In genomic region chr1:40162791-40163441, GRCh38 we compare ENCODE assay signal across 8 cellular contexts. TPM values are rescaled to one million over a fixed set of nuclear protein-coding genes. Genes with fewer than 3 reads are reported as not detected.
DNase-seq lines count a peak whose midpoint lies in the region; ATAC-seq and TF ChIP-seq lines count a peak whose summit lies in the region.

No MANE protein-coding gene starts in this region.

- peaks cover 64% of the 10 kb centered on the region for H3K79me2 ChIP-seq in ACC112 (ENCODE audit: control insufficient read depth, insufficient read depth, low read length, unreplicated experiment)
- H3K79me2 ChIP-seq in GM23248 (ENCODE audit: insufficient read depth) = peaks cover 68% of the 10 kb centered on the region

- H4K91ac ChIP-seq in mesenchymal stem cell (ENCODE audit: low read length) = no peak overlapping the region

- no peaks in the 10 kb centered on the region for H3K9me3 Mint-ChIP-seq in activated CD4-positive, alpha-beta T cell treated with anti-CD3 and anti-CD28 coated beads, Interleukin-2, amount 10 ng/mL, durations not matched to agents 24 days and 14 days

- no peak overlapping the region for H2BK12ac ChIP-seq in mesenchymal stem cell (ENCODE audit: low read length in 2 of 2)

- H3F3A ChIP-seq in GM23248 (ENCODE audit: insufficient read depth) = peaks cover 24% of the 10 kb centered on the region

- peak overlapping the region; percentile 91 for H3K4me3 ChIP-seq in ACC112 (ENCODE audit: low read depth, low read length)
- H3K4me3 ChIP-seq in GM23248 = peak overlapping the region; percentile 95
- peak overlapping the region; percentile 91 for H3K4me3 ChIP-seq in astrocyte of the cerebellum (ENCODE audit: low read depth, low read length)
- peak overlapping the region in 1 of 2 experiments; percentile 82 for H3K4me3 ChIP-seq in mesenchymal stem cell (ENCODE audit: insufficient read depth in 1 of 2, low read depth in 1 of 2, low read length in 2 of 2)

- H3K4me2 ChIP-seq in GM23248 (ENCODE audit: unreplicated experiment) (peak overlapping the region; percentile 95), mesenchymal stem cell (ENCODE audit: low read length, poor library complexity, severe bottlenecking) (peak overlapping the region; percentile 80)

- no peak overlapping the region for H4K8ac ChIP-seq in mesenchymal stem cell (ENCODE audit: low read length)

- H3K27ac ChIP-seq in ACC112 (ENCODE audit: low read depth, low read length) (peak overlapping the region; percentile 86; the same call in 1 of the 2 replicates), GM23248 (peak overlapping the region; percentile 95), mesenchymal stem cell (ENCODE audit: low read length, poor library complexity, severe bottlenecking) (no peak overlapping the region)

- peaks cover 11% of the 10 kb centered on the region for H3K4me1 ChIP-seq in ACC112 (ENCODE audit: control insufficient read depth, insufficient read depth, low read length, unreplicated experiment)
- H3K4me1 ChIP-seq in GM23248 (ENCODE audit: insufficient read depth) = peaks cover 25% of the 10 kb centered on the region
- peaks cover 2% of the 10 kb centered on the region for H3K4me1 ChIP-seq in mesenchymal stem cell (ENCODE audit: control insufficient read depth, insufficient read depth, low read depth, low read length)

- H2BK5ac ChIP-seq in mesenchymal stem cell (ENCODE audit: low read depth, low read length, poor library complexity, severe bottlenecking) = no peak overlapping the region

- H3K23ac ChIP-seq in mesenchymal stem cell (ENCODE audit: low read length in 2 of 2) = peak overlapping the region in 1 of 2 experiments; percentile 93

- no peaks in the 10 kb centered on the region for H3K9me2 ChIP-seq in GM23248 (ENCODE audit: insufficient read depth)

- no peaks in the 10 kb centered on the region for H3K27me3 ChIP-seq in ACC112 (ENCODE audit: insufficient read depth, low read length)
- H3K27me3 ChIP-seq in GM23248 (replicated peaks; ENCODE audit: insufficient read depth) = no peaks in the 10 kb centered on the region
- no peaks in the 10 kb centered on the region for H3K27me3 ChIP-seq in mesenchymal stem cell (ENCODE audit: control insufficient read depth in 1 of 2, insufficient read depth in 1 of 2, low read length in 2 of 2)

- H2AFZ ChIP-seq in ACC112 (ENCODE audit: low read length, unreplicated experiment) = no peak overlapping the region
- H2AFZ ChIP-seq in GM23248 = no peak overlapping the region
- no peak overlapping the region for H2AFZ ChIP-seq in mesenchymal stem cell (ENCODE audit: low read depth, low read length)

- H2AK5ac ChIP-seq in mesenchymal stem cell (ENCODE audit: low read length, severe bottlenecking) = no peak overlapping the region

- H4K20me1 ChIP-seq in GM23248 (ENCODE audit: insufficient read depth) = peaks cover 47% of the 10 kb centered on the region

- H3K9ac ChIP-seq in GM23248 (peak overlapping the region; percentile 99), mesenchymal stem cell (ENCODE audit: low read length) (peak overlapping the region; percentile 100)

- intact Hi-C loops in activated CD4-positive, alpha-beta T cell treated with anti-CD3 and anti-CD28 coated beads, Interleukin-2, amount 10 ng/mL, durations not matched to agents 24 days and 14 days (cut with micrococcal nuclease) = loop anchor here (2.0 to 5.0 kb wide), 4 partner anchors 59 to 369 kb away; partner anchors contain the start of genes PPT1 and ZNF684

- no peaks in the 10 kb centered on the region for H3K9me3 ChIP-seq in GM23248 (ENCODE audit: low read depth)
- no peaks in the 10 kb centered on the region for H3K9me3 ChIP-seq in mesenchymal stem cell (ENCODE audit: control insufficient read depth, low read length)

- H3K36me3 Mint-ChIP-seq in activated CD4-positive, alpha-beta T cell treated with anti-CD3 and anti-CD28 coated beads, Interleukin-2, amount 10 ng/mL, durations not matched to agents 24 days and 14 days (ENCODE audit: low read depth) = peaks cover 25% of the 10 kb centered on the region

- peaks cover 37% of the 10 kb centered on the region for H3K4me1 Mint-ChIP-seq in activated CD4-positive, alpha-beta T cell treated with anti-CD3 and anti-CD28 coated beads, Interleukin-2, amount 10 ng/mL, durations not matched to agents 24 days and 14 days

- no peak overlapping the region for H3K14ac ChIP-seq in mesenchymal stem cell (ENCODE audit: low read length in 2 of 2)

- ATAC-seq in GM18519 (IDR thresholded peaks at IDR 0.05; ENCODE audit: low FRiP score, unreplicated experiment) (no peak), HG03439 (IDR thresholded peaks at IDR 0.05; ENCODE audit: unreplicated experiment) (no peak), HG03354 (IDR thresholded peaks at IDR 0.05; ENCODE audit: poor library complexity, severe bottlenecking, unreplicated experiment) (no peak)

- H3K36me3 ChIP-seq in ACC112 (ENCODE audit: insufficient read depth, low read length) = no peaks in the 10 kb centered on the region
- H3K36me3 ChIP-seq in GM23248 (ENCODE audit: low read depth) = no peaks in the 10 kb centered on the region
- H3K36me3 ChIP-seq in mesenchymal stem cell (ENCODE audit: control insufficient read depth in 1 of 2, insufficient read depth in 2 of 2, low read depth in 1 of 2, low read length in 2 of 2) = no peaks in the 10 kb centered on the region

- in situ Hi-C loops in GM23248 (cut with MboI) = no loop called here
- in situ Hi-C loops in astrocyte of the cerebellum (cut with HindIII; ENCODE audit: low sequenced_read_pairs) = no loop called here

- no peak overlapping the region for H2BK120ac ChIP-seq in mesenchymal stem cell (ENCODE audit: low read depth, low read length)

- WGBS in GM23248 (ENCODE audit: low coverage in 1 of 2, low lambda C conversion rate in 2 of 2, missing lambda C conversion rate in 2 of 2), 2 experiments = 1% methylated on average over 3 of the region's 3 CpGs
- 54% methylated on average over 2 of the region's 3 CpGs for WGBS in mesenchymal stem cell

- TF ChIP-seq CTCF in astrocyte of the cerebellum (IDR thresholded peaks at IDR 0.05; ENCODE audit: low read depth, low read length, missing control alignments) = no peak

- no peak overlapping the region for H3K4me3 Mint-ChIP-seq in activated CD4-positive, alpha-beta T cell treated with anti-CD3 and anti-CD28 coated beads, Interleukin-2, amount 10 ng/mL, durations not matched to agents 24 days and 14 days

- no peak overlapping the region for H3K18ac ChIP-seq in mesenchymal stem cell (ENCODE audit: low read depth in 1 of 2, low read length in 2 of 2)

- H3K27me3 Mint-ChIP-seq in activated CD4-positive, alpha-beta T cell treated with anti-CD3 and anti-CD28 coated beads, Interleukin-2, amount 10 ng/mL, durations not matched to agents 24 days and 14 days = peaks cover 2% of the 10 kb centered on the region

- H3K27ac Mint-ChIP-seq in activated CD4-positive, alpha-beta T cell treated with anti-CD3 and anti-CD28 coated beads, Interleukin-2, amount 10 ng/mL, durations not matched to agents 24 days and 14 days = no peak overlapping the region

- DNase-seq in GM23248 = peak; percentile 73
- no peak for DNase-seq in astrocyte of the cerebellum (ENCODE audit: low read depth)
- DNase-seq in mesenchymal stem cell = peak; percentile 62
- no peak for DNase-seq in activated CD4-positive, alpha-beta T cell treated with anti-CD3 and anti-CD28 coated beads, Interleukin-2, amount 10 ng/mL, durations not matched to agents 24 days and 14 days

- peaks cover 1% of the 10 kb centered on the region for H3K79me1 ChIP-seq in mesenchymal stem cell (replicated peaks; ENCODE audit: low read length, poor library complexity, severe bottlenecking)

- H2BK15ac ChIP-seq in mesenchymal stem cell (ENCODE audit: low read depth, poor library complexity, severe bottlenecking) = no peak overlapping the region

- no peak overlapping the region for H3K4ac ChIP-seq in mesenchymal stem cell (ENCODE audit: low read depth in 1 of 2, low read length in 2 of 2)

RNA-seq across cellular contexts. Expression of gene RLF, which starts 1.7 kb away (rescaled TPM):
- 16.4 and 18.1 TPM in 2 replicates for total RNA-seq in GM23248 (2014; rRNA removed; shearing (Covaris generic))
- 6.7 and 7.3 TPM in 2 replicates for polyA plus RNA-seq in GM23248 (2016; fragmentation: Nextera tagmentation; extraction: Ambion mirVana)
- polyA plus RNA-seq in mesenchymal stem cell (2013, experiment 1 of 2) = 6.0 TPM
- polyA plus RNA-seq in mesenchymal stem cell (2013, experiment 2 of 2) = 6.2 TPM
- 21.2 TPM in 2 replicates for total RNA-seq in activated CD4-positive, alpha-beta T cell treated with anti-CD3 and anti-CD28 coated beads, Interleukin-2, amount 10 ng/mL, durations not matched to agents 24 days and 14 days

Comparison
In these comparisons a context has a peak if more than half of its experiments do, and no peak if none do; other contexts are left out.
1. DNase-seq: peak in GM23248 (single experiment) and mesenchymal stem cell (single experiment); none in astrocyte of the cerebellum (single experiment) and activated CD4-positive, alpha-beta T cell treated with anti-CD3 and anti-CD28 coated beads, Interleukin-2, amount 10 ng/mL, durations not matched to agents 24 days and 14 days (single experiment).